Comparison of ENCODE assay signal across 12 cellular contexts in the genomic region with DNA sequence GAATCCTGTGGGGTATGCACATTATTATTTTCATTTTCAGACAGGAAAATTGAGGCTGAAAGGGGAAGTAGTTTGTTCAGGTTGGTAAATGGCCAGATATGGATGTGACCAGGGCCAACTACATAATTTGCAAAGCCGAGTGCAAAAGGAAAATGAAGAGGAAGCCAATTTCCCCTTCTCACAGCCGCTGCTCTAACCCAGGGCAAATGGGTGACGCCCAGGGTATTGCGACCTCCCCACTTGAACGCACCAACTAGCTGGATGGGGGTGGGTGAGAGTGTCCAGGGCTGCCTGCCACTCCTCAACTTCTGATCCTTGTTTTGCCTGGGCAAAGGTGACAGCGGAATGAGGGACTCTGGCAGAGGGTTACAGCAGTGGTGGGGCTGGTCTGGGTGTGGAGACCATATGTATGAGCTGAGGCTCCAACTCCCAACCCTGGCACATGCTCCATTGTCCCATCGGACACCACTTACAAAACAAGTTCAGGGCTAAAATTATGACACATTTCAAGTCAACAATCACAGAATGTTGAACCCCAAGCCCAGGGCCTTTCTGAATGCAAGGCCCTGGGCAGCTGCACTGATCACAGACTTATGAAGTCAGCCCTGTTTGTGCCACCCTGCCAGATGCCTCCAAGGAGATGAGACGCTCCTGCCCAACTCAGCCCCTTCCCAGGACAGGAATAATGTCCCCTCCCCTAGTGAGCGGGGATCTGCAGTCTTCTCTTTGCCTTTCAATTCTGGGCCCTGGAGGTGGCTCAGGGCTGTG. TPM values are rescaled to one million over a fixed set of nuclear protein-coding genes. Genes with fewer than 3 reads are reported as not detected.
A peak's percentile ranks its signal among the peaks of the same experiment; 100 is the strongest.
DNase-seq lines count a peak whose midpoint lies in the region; ATAC-seq and TF ChIP-seq lines count a peak whose summit lies in the region.
"Had no signal": no experiment of that assay in that cellular context is flagged by ENCODE, and none has a peak within 500 bp of the region (broad histone marks: within the 10 kb centered on the region; RNA-seq: fewer than 3 reads in every experiment).

No MANE protein-coding gene starts in this region.

- DNase-seq in Caco-2 (peak in 1 of 2 experiments; percentile 47), RPMI8226 (peak; percentile 66), prostate gland (ENCODE audit: low spot score) (no peak), DMS 273 treated with DMSO at 0.1 percent for 48 hours (lab: John Stamatoyannopoulos, UW) (no peak)
- no peak for DNase-seq in activated T-cell treated with anti-CD3 and anti-CD28 coated beads, Interleukin-2, amount 50 U/mL, for 4 hours
- DNase-seq: cerebellar nuclear complex; H7; stimulated activated CD4-positive, alpha-beta T cell treated with anti-CD3 and anti-CD28 coated beads, Interleukin-4, amount 100 ng/mL, for 1 hour had no signal

- TF ChIP-seq RAD21 in liver (IDR thresholded peaks at IDR 0.05), result peak in 1 of 2 donors; percentile 22

- peak; percentile 80 for ATAC-seq in GM21529 (IDR thresholded peaks at IDR 0.05; ENCODE audit: unreplicated experiment)
- no peak for ATAC-seq in HG03354 (IDR thresholded peaks at IDR 0.05; ENCODE audit: poor library complexity, severe bottlenecking, unreplicated experiment)
- no peak for ATAC-seq in activated T-cell treated with anti-CD3 and anti-CD28 coated beads, Interleukin-2, amount 50 U/mL, for 4 hours
- ATAC-seq: CD8-positive, alpha-beta T cell had no signal

- H3K36me3 ChIP-seq in Caco-2 (ENCODE audit: control insufficient read depth, insufficient read depth, low read length) (no peaks in the 10 kb centered on the region), liver (ENCODE audit: control insufficient read depth in 4 of 4, insufficient read depth in 3 of 4, low read depth in 1 of 4, low read length in 3 of 4) (no peaks in the 10 kb centered on the region), prostate gland (no peaks in the 10 kb centered on the region)

- H3K27me3 Mint-ChIP-seq in Caco-2 (ENCODE audit: insufficient read depth, unreplicated experiment), result no peaks in the 10 kb centered on the region
- no peaks in the 10 kb centered on the region for H3K27me3 Mint-ChIP-seq in activated T-cell treated with anti-CD3 and anti-CD28 coated beads, Interleukin-2, amount 50 U/mL, for 4 hours (ENCODE audit: low read depth)

- H3K4me1 ChIP-seq in Caco-2, result peaks cover 67% of the 10 kb centered on the region
- peaks cover 10 to 54% (median 40%) of the 10 kb centered on the region in 4 donors for H3K4me1 ChIP-seq in liver (ENCODE audit: control insufficient read depth in 4 of 4, insufficient read depth in 4 of 4, low read length in 3 of 4)
- no peaks in the 10 kb centered on the region for H3K4me1 ChIP-seq in prostate gland (replicated peaks)

- no peaks in the 10 kb centered on the region for H3K36me3 Mint-ChIP-seq in Caco-2 (ENCODE audit: insufficient read depth, unreplicated experiment)
- H3K36me3 Mint-ChIP-seq in activated T-cell treated with anti-CD3 and anti-CD28 coated beads, Interleukin-2, amount 50 U/mL, for 4 hours (ENCODE audit: insufficient read depth), result no peaks in the 10 kb centered on the region
- H3K36me3 Mint-ChIP-seq: CD8-positive, alpha-beta T cell had no signal

- no TSS peak for BruUV-seq in Caco-2 (replicated peaks; lab: Mats Ljungman, UMichigan)

- H3K9me3 Mint-ChIP-seq in Caco-2 (ENCODE audit: unreplicated experiment), result no peaks in the 10 kb centered on the region
- H3K9me3 Mint-ChIP-seq in activated T-cell treated with anti-CD3 and anti-CD28 coated beads, Interleukin-2, amount 50 U/mL, for 4 hours, result no peaks in the 10 kb centered on the region
- H3K9me3 Mint-ChIP-seq: CD8-positive, alpha-beta T cell had no signal

- WGBS in liver, result 27% methylated on average over 9 of the region's 9 CpGs
- WGBS in prostate gland, result 65% methylated on average over 9 of the region's 9 CpGs

- CTCF ChIA-PET in Caco-2 (lab: Charles Lee), result interaction anchor here (0.5 to 6.6 kb wide), 4 partner anchors 19 to 191 kb away, joined by 3 to 49 read pairs (median 7); no protein-coding TSS in a partner anchor

- H3K27ac ChIP-seq in liver (ENCODE audit: low read depth in 1 of 2, low read length in 2 of 2) (peak overlapping the region; percentile 85 to 87), prostate gland (no peak overlapping the region)

- POLR2A ChIA-PET in Caco-2 (lab: Charles Lee), result interaction anchor here (0.6 to 0.9 kb wide), 2 partner anchors 46 to 67 kb away, joined by 4 read pairs; partner anchors contain the start of gene LUC7L3

- H3K27ac Mint-ChIP-seq in Caco-2 (ENCODE audit: unreplicated experiment), result peak overlapping the region; percentile 81
- H3K27ac Mint-ChIP-seq: CD8-positive, alpha-beta T cell had no signal

- no peak for TF ChIP-seq POLR2A in prostate gland (IDR thresholded peaks at IDR 0.05)

- H3K9ac ChIP-seq in liver (ENCODE audit: low read depth in 1 of 2, low read length in 2 of 2), result peak overlapping the region; percentile 4 to 10

- no peaks in the 10 kb centered on the region for H3K9me3 ChIP-seq in Caco-2
- no peaks in the 10 kb centered on the region for H3K9me3 ChIP-seq in liver (ENCODE audit: control insufficient read depth in 4 of 4, low read length in 3 of 4)
- H3K9me3 ChIP-seq in prostate gland, result no peaks in the 10 kb centered on the region

- no peak overlapping the region; the same call in 1 of the 2 replicates for H3K4me3 ChIP-seq in Caco-2 (ENCODE audit: low read depth, low read length)
- no peak overlapping the region for H3K4me3 ChIP-seq in liver (ENCODE audit: low read depth in 1 of 3, low read length in 3 of 3)
- H3K4me3 ChIP-seq in prostate gland, result no peak overlapping the region

- no peak for TF ChIP-seq CTCF in Caco-2 (IDR thresholded peaks at IDR 0.05; ENCODE audit: insufficient read depth in 1 of 2, low read depth in 1 of 2, low read length in 1 of 2, severe bottlenecking in 1 of 2, unreplicated experiment in 1 of 2)
- TF ChIP-seq CTCF in liver (IDR thresholded peaks at IDR 0.05; ENCODE audit: low read depth, low read length, missing input control), result no peak
- TF ChIP-seq CTCF in prostate gland (IDR thresholded peaks at IDR 0.05), result no peak

- H3K27me3 ChIP-seq in Caco-2 (replicated peaks; ENCODE audit: control insufficient read depth, insufficient read depth, low read length) (no peaks in the 10 kb centered on the region), liver (ENCODE audit: control insufficient read depth in 4 of 4, insufficient read depth in 4 of 4, low read length in 3 of 4) (no peaks in the 10 kb centered on the region), prostate gland (replicated peaks; ENCODE audit: insufficient read depth) (no peaks in the 10 kb centered on the region)

- H3K4me3 Mint-ChIP-seq in Caco-2 (ENCODE audit: unreplicated experiment), result peak overlapping the region; percentile 25
- no peak overlapping the region for H3K4me3 Mint-ChIP-seq in activated T-cell treated with anti-CD3 and anti-CD28 coated beads, Interleukin-2, amount 50 U/mL, for 4 hours
- H3K4me3 Mint-ChIP-seq: CD8-positive, alpha-beta T cell had no signal

- peaks cover 55% of the 10 kb centered on the region for H3K4me1 Mint-ChIP-seq in Caco-2 (ENCODE audit: low read depth, unreplicated experiment)
- H3K4me1 Mint-ChIP-seq in activated T-cell treated with anti-CD3 and anti-CD28 coated beads, Interleukin-2, amount 50 U/mL, for 4 hours (ENCODE audit: low read depth), result peaks cover 14% of the 10 kb centered on the region

- intact Hi-C loops in Caco-2 (cut with micrococcal nuclease; ENCODE audit: unreplicated experiment), result no loop called here
- intact Hi-C loops in prostate gland (cut with DNase I), result no loop called here

TF ChIP-seq in liver, 16 proteins besides CTCF, POLR2A, EP300 and RAD21 (continues in another document):
- TF ChIP-seq NR2F2 (IDR thresholded peaks at IDR 0.05) (no peak), RXRA (IDR thresholded peaks at IDR 0.05) (peak; percentile 53 to 69), ATF3 (IDR thresholded peaks at IDR 0.05) (peak; percentile 24), FOXA2 (IDR thresholded peaks at IDR 0.05) (no peak), ZBTB33 (IDR thresholded peaks at IDR 0.05) (no peak), TAF1 (conservative IDR thresholded peaks at IDR 0.05) (no peak)

RNA-seq across cellular contexts. Expression of gene ANKRD40CL, which starts 1.7 kb away (rescaled TPM):
- 11.2 and 11.4 TPM in 2 replicates for total RNA-seq in Caco-2 (2022)
- total RNA-seq in liver, result not detected
- not detected for polyA plus RNA-seq in liver
- not detected for total RNA-seq in prostate gland
- total RNA-seq in activated T-cell treated with anti-CD3 and anti-CD28 coated beads, Interleukin-2, amount 50 U/mL, for 4 hours, result not detected
- total RNA-seq: CD8-positive, alpha-beta T cell; H7 had no signal

RNA-seq across cellular contexts. Expression of gene LUC7L3, which starts 46.2 kb away (rescaled TPM):
- total RNA-seq in Caco-2 (2022) (284 and 287 TPM in 2 replicates), liver (10 to 100 TPM; 26.0 to 26.5 TPM), prostate gland (100 to 1,000 TPM in 1 of 2 donors, 10 to 100 TPM in 1; 45.4 to 234 TPM)
- polyA plus RNA-seq in liver, result 100 to 1,000 TPM in 1 of 2 donors, 10 to 100 TPM in 1; 15.5 to 126 TPM
- total RNA-seq in activated T-cell treated with anti-CD3 and anti-CD28 coated beads, Interleukin-2, amount 50 U/mL, for 4 hours, result 100 to 1,000 TPM in 2 of 3 donors, 10 to 100 TPM in 1; 99.8 to 108 (median 100) TPM

RNA-seq across cellular contexts. Expression of gene ANKRD40, which starts 57.9 kb away (rescaled TPM):
- total RNA-seq in Caco-2 (2022) (113 and 114 TPM in 2 replicates), liver (10 to 100 TPM; 10.1 to 15.1 TPM), prostate gland (10 to 100 TPM; 31.2 to 36.0 TPM)
- 1 to 10 TPM; 6.2 to 9.3 TPM for polyA plus RNA-seq in liver
- total RNA-seq in activated T-cell treated with anti-CD3 and anti-CD28 coated beads, Interleukin-2, amount 50 U/mL, for 4 hours, result 10 to 100 TPM; 54.4 to 61.1 (median 59.1) TPM

Comparison
In these comparisons a context has a peak if more than half of its experiments do, and no peak if none do; other contexts are left out.
1. H3K27ac ChIP-seq: peak in liver (2 of 2); none in prostate gland (0 of 2).
2. RNA of gene ANKRD40CL, which starts 1.7 kb away (total RNA-seq): 11.2 to 11.4 TPM in Caco-2; not detected in liver, not detected in prostate gland and not detected in activated T-cell treated with anti-CD3 and anti-CD28 coated beads, Interleukin-2, amount 50 U/mL, for 4 hours; every median in the first group is over 10 times any median in the second.